ENCODE assay signal across 1 cellular context in the genomic region with DNA sequence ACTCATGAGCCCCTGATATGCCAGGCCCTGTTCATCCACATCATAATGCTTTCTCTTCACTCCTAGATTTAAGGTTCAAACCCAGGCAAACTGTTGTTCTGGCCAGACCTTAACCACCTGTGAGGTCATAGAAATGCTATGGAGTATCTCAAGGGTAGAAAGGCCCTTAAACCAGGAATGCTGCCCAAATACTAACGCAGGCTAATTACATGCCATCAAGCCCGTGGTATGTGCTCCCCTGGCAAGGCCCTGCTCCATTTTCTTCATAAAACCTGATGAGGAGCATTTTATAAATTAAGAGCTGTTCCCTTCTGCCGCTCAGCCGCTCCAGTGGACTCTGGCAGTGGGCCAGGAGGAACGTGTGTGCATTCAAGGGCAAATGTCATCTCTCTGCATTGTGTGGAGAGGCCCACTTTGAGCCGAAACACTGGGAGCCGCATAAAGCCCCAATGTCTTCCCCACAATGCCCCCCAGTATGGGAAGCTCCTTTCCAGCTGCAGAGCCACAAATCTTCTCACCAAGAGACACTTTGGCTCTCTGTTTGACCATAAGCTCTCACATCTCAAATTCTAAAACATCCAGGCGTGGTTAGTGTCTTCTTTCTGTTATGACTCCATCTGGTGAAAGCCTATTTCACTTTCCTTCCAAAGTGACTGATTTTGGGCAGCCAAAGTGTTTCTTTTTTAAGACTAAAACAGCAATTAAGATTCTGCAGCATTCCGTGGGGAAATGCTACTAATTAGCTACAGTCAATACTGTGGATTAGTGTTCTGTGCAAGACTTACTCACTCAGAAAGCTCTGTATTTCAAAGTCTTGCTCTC.
TF ChIP-seq lines count a peak whose summit lies in the region.

No MANE protein-coding gene starts in this region.

TF ChIP-seq in HepG2, 621 proteins besides CTCF, POLR2A, EP300 and RAD21 (continued from another document):
- TF ChIP-seq, protein P1, sequence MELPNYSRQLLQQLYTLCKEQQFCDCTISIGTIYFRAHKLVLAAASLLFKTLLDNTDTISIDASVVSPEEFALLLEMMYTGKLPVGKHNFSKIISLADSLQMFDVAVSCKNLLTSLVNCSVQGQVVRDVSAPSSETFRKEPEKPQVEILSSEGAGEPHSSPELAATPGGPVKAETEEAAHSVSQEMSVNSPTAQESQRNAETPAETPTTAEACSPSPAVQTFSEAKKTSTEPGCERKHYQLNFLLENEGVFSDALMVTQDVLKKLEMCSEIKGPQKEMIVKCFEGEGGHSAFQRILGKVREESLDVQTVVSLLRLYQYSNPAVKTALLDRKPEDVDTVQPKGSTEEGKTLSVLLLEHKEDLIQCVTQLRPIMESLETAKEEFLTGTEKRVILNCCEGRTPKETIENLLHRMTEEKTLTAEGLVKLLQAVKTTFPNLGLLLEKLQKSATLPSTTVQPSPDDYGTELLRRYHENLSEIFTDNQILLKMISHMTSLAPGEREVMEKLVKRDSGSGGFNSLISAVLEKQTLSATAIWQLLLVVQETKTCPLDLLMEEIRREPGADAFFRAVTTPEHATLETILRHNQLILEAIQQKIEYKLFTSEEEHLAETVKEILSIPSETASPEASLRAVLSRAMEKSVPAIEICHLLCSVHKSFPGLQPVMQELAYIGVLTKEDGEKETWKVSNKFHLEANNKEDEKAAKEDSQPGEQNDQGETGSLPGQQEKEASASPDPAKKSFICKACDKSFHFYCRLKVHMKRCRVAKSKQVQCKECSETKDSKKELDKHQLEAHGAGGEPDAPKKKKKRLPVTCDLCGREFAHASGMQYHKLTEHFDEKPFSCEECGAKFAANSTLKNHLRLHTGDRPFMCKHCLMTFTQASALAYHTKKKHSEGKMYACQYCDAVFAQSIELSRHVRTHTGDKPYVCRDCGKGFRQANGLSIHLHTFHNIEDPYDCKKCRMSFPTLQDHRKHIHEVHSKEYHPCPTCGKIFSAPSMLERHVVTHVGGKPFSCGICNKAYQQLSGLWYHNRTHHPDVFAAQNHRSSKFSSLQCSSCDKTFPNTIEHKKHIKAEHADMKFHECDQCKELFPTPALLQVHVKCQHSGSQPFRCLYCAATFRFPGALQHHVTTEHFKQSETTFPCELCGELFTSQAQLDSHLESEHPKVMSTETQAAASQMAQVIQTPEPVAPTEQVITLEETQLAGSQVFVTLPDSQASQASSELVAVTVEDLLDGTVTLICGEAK (IDR thresholded peaks at IDR 0.05), result no peak
- TF ChIP-seq, protein P1 (CRISPR knock-in tag; IDR thresholded peaks at IDR 0.05), result no peak
- TF ChIP-seq YEATS2 (CRISPR knock-in tag; IDR thresholded peaks at IDR 0.05; ENCODE audit: borderline replicate concordance) (no peak), SOX6 (IDR thresholded peaks at IDR 0.05) (no peak), SOX6 (CRISPR knock-in tag; IDR thresholded peaks at IDR 0.05) (peak; percentile 38; the same call in 1 of the 2 replicates)
